ENCODE assay signal across 13 cellular contexts in the genomic region with DNA sequence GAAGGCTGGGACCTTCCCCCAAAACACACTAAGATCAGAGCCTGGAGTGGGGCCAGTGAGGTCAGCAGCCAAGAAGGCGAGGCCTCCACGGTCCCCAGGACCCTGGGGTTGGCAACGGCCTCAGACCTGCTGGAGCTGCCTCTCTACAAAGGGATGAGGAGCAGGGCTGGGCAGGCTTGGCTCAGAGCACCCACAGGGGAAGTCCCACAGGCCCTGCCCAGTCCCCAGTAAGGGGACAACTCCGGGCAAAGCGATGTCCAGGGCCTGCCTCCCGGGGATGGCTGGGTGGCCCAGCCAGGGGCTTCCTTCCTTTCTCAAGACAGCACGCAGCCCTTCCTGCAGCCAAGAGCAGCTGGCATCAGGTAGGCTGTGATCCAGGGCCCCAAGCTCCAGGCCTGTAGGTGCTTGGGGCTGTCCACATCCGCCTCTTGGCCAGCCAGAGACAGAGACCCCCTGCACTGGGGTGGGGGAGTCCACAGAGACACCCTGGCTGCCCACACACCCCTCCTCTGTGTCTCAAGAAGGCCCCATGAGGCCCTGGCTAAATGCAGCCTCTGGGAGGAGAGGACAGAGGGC. TPM values are rescaled to one million over a fixed set of nuclear protein-coding genes. Genes with fewer than 3 reads are reported as not detected.
DNase-seq lines count a peak whose midpoint lies in the region; ATAC-seq and TF ChIP-seq lines count a peak whose summit lies in the region.
"Had no signal": no experiment of that assay in that cellular context is flagged by ENCODE, and none has a peak within 500 bp of the region (broad histone marks: within the 10 kb centered on the region; RNA-seq: fewer than 3 reads in every experiment).

No MANE protein-coding gene starts in this region.

- H3K27ac ChIP-seq in DND-41 (ENCODE audit: low read length) (no peak overlapping the region), angular gyrus (ENCODE audit: low read depth, low read length) (peak overlapping the region; percentile 88), Karpas-422 (ENCODE audit: low read length) (no peak overlapping the region)
- H3K27ac ChIP-seq: brain microvascular endothelial cell, HL-60 had no signal

- TF ChIP-seq CTCF in DND-41 (IDR thresholded peaks at IDR 0.05; ENCODE audit: borderline replicate concordance, extremely low read depth, low read length, poor library complexity, severe bottlenecking), result no peak

- H3K9ac ChIP-seq in DND-41 (ENCODE audit: low read depth, low read length) (no peak overlapping the region), skeletal muscle satellite cell (ENCODE audit: low read depth, low read length) (peak overlapping the region; percentile 53), Karpas-422 (ENCODE audit: low read length) (no peak overlapping the region)

- no peaks in the 10 kb centered on the region for H3K9me2 ChIP-seq in Karpas-422 (replicated peaks; ENCODE audit: insufficient read depth, low read length)

- H3K27me3 ChIP-seq in DND-41 (ENCODE audit: insufficient read depth, low read length, poor library complexity) (no peaks in the 10 kb centered on the region), skeletal muscle satellite cell (ENCODE audit: control insufficient read depth, insufficient read depth, low read length) (no peaks in the 10 kb centered on the region), Karpas-422 (ENCODE audit: low read length) (no peaks in the 10 kb centered on the region)
- H3K27me3 ChIP-seq: brain microvascular endothelial cell had no signal

- H3K36me3 ChIP-seq in DND-41 (ENCODE audit: insufficient read depth, low read length), result peaks cover 69% of the 10 kb centered on the region
- H3K36me3 ChIP-seq in skeletal muscle satellite cell (ENCODE audit: insufficient read depth, low read length), result peaks cover 74% of the 10 kb centered on the region
- no peaks in the 10 kb centered on the region for H3K36me3 ChIP-seq in Karpas-422 (ENCODE audit: insufficient read depth, low read length)

- H2AFZ ChIP-seq in DND-41 (ENCODE audit: low read depth, low read length) (no peak overlapping the region), Karpas-422 (ENCODE audit: low read length) (no peak overlapping the region)

- DNase-seq in DND-41 (peak; percentile 2), iPS-NIHi11 (ENCODE audit: low spot score) (peak; percentile 3), epidermal melanocyte (ENCODE audit: insufficient read length, low spot score) (no peak), NCI-H1092 treated with DMSO at 0.1 percent for 48 hours (lab: John Stamatoyannopoulos, UW) (no peak), Karpas-422 (no peak)
- DNase-seq: activated CD4-positive, alpha-beta T cell treated with anti-CD3 and anti-CD28 coated beads, Interleukin-2, amount 50 U/mL, for 1 hour; brain microvascular endothelial cell; HCEC 1CT; NCI-H1694 had no signal

- H4K20me1 ChIP-seq in DND-41 (ENCODE audit: insufficient read depth, low read length) (peaks cover 74% of the 10 kb centered on the region), Karpas-422 (ENCODE audit: insufficient read depth, low read depth, low read length) (peaks cover 23% of the 10 kb centered on the region)

- H3K4me1 ChIP-seq in DND-41 (ENCODE audit: insufficient read depth, low read length), result peaks cover 22% of the 10 kb centered on the region
- peaks cover 57% of the 10 kb centered on the region for H3K4me1 ChIP-seq in skeletal muscle satellite cell (ENCODE audit: control insufficient read depth, insufficient read depth, low read length)
- H3K4me1 ChIP-seq in Karpas-422 (ENCODE audit: low read length), result peaks cover 12% of the 10 kb centered on the region

- no peak for ATAC-seq in DND-41 (ENCODE audit: insufficient read depth, low read depth)
- no peak for ATAC-seq in HG02571 (IDR thresholded peaks at IDR 0.05; ENCODE audit: unreplicated experiment)

- H3K9me3 ChIP-seq in DND-41 (ENCODE audit: insufficient read depth, low read length, severe bottlenecking), result no peaks in the 10 kb centered on the region
- H3K9me3 ChIP-seq in skeletal muscle satellite cell (replicated peaks; ENCODE audit: low read length), result no peaks in the 10 kb centered on the region
- no peaks in the 10 kb centered on the region for H3K9me3 ChIP-seq in Karpas-422 (ENCODE audit: low read length)

- H3K79me2 ChIP-seq in DND-41 (ENCODE audit: insufficient read depth, low read length) (peaks cover 30% of the 10 kb centered on the region), Karpas-422 (ENCODE audit: low read length) (peaks cover 35% of the 10 kb centered on the region)

- H3K4me2 ChIP-seq in DND-41 (ENCODE audit: insufficient read depth, low read length) (no peak overlapping the region), skeletal muscle satellite cell (ENCODE audit: low read length) (peak overlapping the region; percentile 76), Karpas-422 (ENCODE audit: low read depth, low read length, poor library complexity, severe bottlenecking) (no peak overlapping the region)

- H3K4me3 ChIP-seq in DND-41 (ENCODE audit: low read depth in 1 of 2, low read length in 2 of 2) (no peak overlapping the region), skeletal muscle satellite cell (ENCODE audit: low read length) (peak overlapping the region; percentile 55), Karpas-422 (ENCODE audit: low read length) (no peak overlapping the region)

RNA-seq across cellular contexts. Expression of gene MXD4, which starts 5.7 kb away (rescaled TPM):
- 38.9 and 43.9 TPM in 2 replicates for total RNA-seq in skeletal muscle satellite cell (2012; rRNA removed)
- 33.2 and 73.9 TPM in 2 replicates for total RNA-seq in Karpas-422 (2014; rRNA removed; shearing (Covaris generic); ENCODE audit: low replicate concordance)

RNA-seq across cellular contexts. Expression of gene HAUS3, which starts 14.3 kb away (rescaled TPM):
- total RNA-seq in skeletal muscle satellite cell (2012; rRNA removed), result 10.9 and 14.0 TPM in 2 replicates
- total RNA-seq in Karpas-422 (2014; rRNA removed; shearing (Covaris generic); ENCODE audit: low replicate concordance), result 13.7 and 14.6 TPM in 2 replicates

RNA-seq across cellular contexts. Expression of gene POLN, which starts 14.3 kb away (rescaled TPM):
- 2.0 and 2.8 TPM in 2 replicates for total RNA-seq in skeletal muscle satellite cell (2012; rRNA removed)
- total RNA-seq in Karpas-422 (2014; rRNA removed; shearing (Covaris generic); ENCODE audit: low replicate concordance), result 2.7 and 4.3 TPM in 2 replicates

Comparison
In these comparisons a context has a peak if more than half of its experiments do, and no peak if none do; other contexts are left out.
1. DNase-seq: peak in DND-41 (single experiment) and iPS-NIHi11 (single experiment); none in epidermal melanocyte (single experiment), NCI-H1092 treated with DMSO at 0.1 percent for 48 hours (single experiment) and Karpas-422 (single experiment).